9 cellular contexts compared by ENCODE assay signal in genomic region chr4:79852305-79852730, GRCh38.
DNase-seq lines count a peak whose midpoint lies in the region; ATAC-seq and TF ChIP-seq lines count a peak whose summit lies in the region.
"Had no signal": no experiment of that assay in that cellular context is flagged by ENCODE, and none has a peak within 500 bp of the region (broad histone marks: within the 10 kb centered on the region; RNA-seq: fewer than 3 reads in every experiment).

No MANE protein-coding gene starts in this region.

- intact Hi-C loops in PC-9 (cut with micrococcal nuclease; ENCODE audit: unreplicated experiment) = no loop called here

- H3K4me2 ChIP-seq in PC-9 (no peak overlapping the region), Karpas-422 (ENCODE audit: low read depth, low read length, poor library complexity, severe bottlenecking) (no peak overlapping the region)

- TF ChIP-seq POLR2A in GM18505 (IDR thresholded peaks at IDR 0.05; ENCODE audit: borderline replicate concordance, extremely low read depth, insufficient read depth, insufficient read length) = no peak

- H4K20me1 ChIP-seq in PC-9 (ENCODE audit: insufficient read depth) (no peaks in the 10 kb centered on the region), Karpas-422 (ENCODE audit: insufficient read depth, low read depth, low read length) (no peaks in the 10 kb centered on the region)

- H3K4me1 ChIP-seq in PC-9 (replicated peaks; ENCODE audit: insufficient read depth) = no peaks in the 10 kb centered on the region
- H3K4me1 ChIP-seq in Karpas-422 (ENCODE audit: low read length) = no peaks in the 10 kb centered on the region

- H3K27me3 ChIP-seq in PC-9 (ENCODE audit: insufficient read depth, low read depth) (no peaks in the 10 kb centered on the region), Karpas-422 (ENCODE audit: low read length) (no peaks in the 10 kb centered on the region)

- no peaks in the 10 kb centered on the region for H3F3A ChIP-seq in PC-9 (ENCODE audit: insufficient read depth, low read depth)

- H3K79me2 ChIP-seq in PC-9 (ENCODE audit: low read depth) = no peaks in the 10 kb centered on the region
- no peaks in the 10 kb centered on the region for H3K79me2 ChIP-seq in Karpas-422 (ENCODE audit: low read length)

- H3K9ac ChIP-seq in Karpas-422 (ENCODE audit: low read length) = no peak overlapping the region

- TF ChIP-seq CTCF in PC-9 (conservative IDR thresholded peaks at IDR 0.05) (no peak), omental fat pad (IDR thresholded peaks at IDR 0.05) (no peak)

- peak; percentile 45 for ATAC-seq in omental fat pad (ENCODE audit: low FRiP score)
- no peak for ATAC-seq in HG02798 (IDR thresholded peaks at IDR 0.05; ENCODE audit: poor library complexity, unreplicated experiment)
- no peak for ATAC-seq in GM18505 (IDR thresholded peaks at IDR 0.05; ENCODE audit: unreplicated experiment)

- BruUV-seq in PC-9 (replicated peaks; lab: Mats Ljungman, UMichigan) = no TSS peak

- H2AFZ ChIP-seq in PC-9 (0 out of 2 replicates have a peak overlapping the region, but pooled peaks have one; percentile 18), Karpas-422 (ENCODE audit: low read length) (no peak overlapping the region)

- POLR2A ChIA-PET in PC-9 (lab: Charles Lee; ENCODE audit: unreplicated experiment) = no interaction called here

- H3K27ac ChIP-seq in PC-9 (no peak overlapping the region), Karpas-422 (ENCODE audit: low read length) (no peak overlapping the region)

- no peak overlapping the region for H3K4me3 ChIP-seq in PC-9
- H3K4me3 ChIP-seq in Karpas-422 (ENCODE audit: low read length) = no peak overlapping the region

- CTCF ChIA-PET in PC-9 (lab: Charles Lee) = no interaction called here

- no peaks in the 10 kb centered on the region for H3K9me2 ChIP-seq in PC-9 (ENCODE audit: insufficient read depth)
- H3K9me2 ChIP-seq in Karpas-422 (replicated peaks; ENCODE audit: insufficient read depth, low read length) = no peaks in the 10 kb centered on the region

- no peaks in the 10 kb centered on the region for H3K36me3 ChIP-seq in PC-9 (ENCODE audit: low read depth)
- H3K36me3 ChIP-seq in Karpas-422 (ENCODE audit: insufficient read depth, low read length) = no peaks in the 10 kb centered on the region

- DNase-seq in EH (ENCODE audit: low read depth) (peak; percentile 70), PC-9 (no peak), fibroblast of peridontal ligament (ENCODE audit: extremely low read depth) (peak; percentile 89), omental fat pad (ENCODE audit: low spot score) (no peak), Karpas-422 (no peak), superior temporal gyrus (ENCODE audit: extremely low spot score) (no peak)
- DNase-seq: NCI-H446 treated with DMSO at 0.1 percent for 48 hours had no signal

- H3K9me3 ChIP-seq in PC-9 (ENCODE audit: insufficient read depth, low read depth) (no peaks in the 10 kb centered on the region), Karpas-422 (ENCODE audit: low read length) (no peaks in the 10 kb centered on the region)

Comparison
In these comparisons a context has a peak if more than half of its experiments do, and no peak if none do; other contexts are left out.
1. DNase-seq: peak in EH (single experiment) and fibroblast of peridontal ligament (single experiment); none in PC-9 (0 of 2), omental fat pad (single experiment), Karpas-422 (single experiment) and superior temporal gyrus (single experiment).